Comparison of ENCODE assay signal across 8 cellular contexts in genomic region chr11:819129-819931, GRCh38. TPM values are rescaled to one million over a fixed set of nuclear protein-coding genes. Genes with fewer than 3 reads are reported as not detected.
DNase-seq lines count a peak whose midpoint lies in the region; ATAC-seq and TF ChIP-seq lines count a peak whose summit lies in the region.

No MANE protein-coding gene starts in this region.

- H3K9me3 ChIP-seq in HUES48 (ENCODE audit: control insufficient read depth, insufficient read depth, low read length) (no peaks in the 10 kb centered on the region), OCI-LY1 (ENCODE audit: low read length) (no peaks in the 10 kb centered on the region), esophagus (ENCODE audit: control insufficient read depth in 2 of 2, insufficient read depth in 1 of 2, low read depth in 1 of 2, low read length in 1 of 2) (no peaks in the 10 kb centered on the region), mucosa of stomach (ENCODE audit: control insufficient read depth, low read length) (no peaks in the 10 kb centered on the region)

- ATAC-seq in GM21367 (IDR thresholded peaks at IDR 0.05; ENCODE audit: unreplicated experiment): peak; percentile 44

- DNase-seq in D341Med (ENCODE audit: low spot score): peak; percentile 94
- DNase-seq in activated T-cell treated with anti-CD3 and anti-CD28 coated beads, Interleukin-2, amount 50 U/mL, for 1 hour: peak; percentile 92
- DNase-seq in stimulated activated CD8-positive, alpha-beta memory T cell treated with anti-CD3 and anti-CD28 coated beads, Interleukin-7, amount 100 ng/mL, for 1 hour (ENCODE audit: low read depth in 2 of 2): peak; percentile 83 to 88

- TF ChIP-seq CTCF in OCI-LY1 (IDR thresholded peaks at IDR 0.05; ENCODE audit: low read length): no peak

- no peak overlapping the region for H2AFZ ChIP-seq in OCI-LY1 (ENCODE audit: low read length)

- H3K36me3 ChIP-seq in HUES48 (ENCODE audit: control insufficient read depth, insufficient read depth, low read length) (0 out of 2 replicates have a peak, but pooled peaks cover 7% of the 10 kb centered on the region), OCI-LY1 (ENCODE audit: insufficient read depth, low read length) (peaks cover 16% of the 10 kb centered on the region), esophagus (ENCODE audit: control insufficient read depth in 2 of 2, insufficient read depth in 2 of 2, low read length in 1 of 2) (peaks cover 4 to 14% of the 10 kb centered on the region in 2 donors), mucosa of stomach (ENCODE audit: control insufficient read depth, insufficient read depth, low read length) (no peaks in the 10 kb centered on the region)

- peaks cover 4% of the 10 kb centered on the region; the same call in 1 of the 2 replicates for H3F3A ChIP-seq in OCI-LY1 (ENCODE audit: insufficient read depth, low read length)

- peaks cover 9% of the 10 kb centered on the region for H3K4me1 ChIP-seq in HUES48 (ENCODE audit: control insufficient read depth, insufficient read depth, low read length)
- H3K4me1 ChIP-seq in OCI-LY1 (ENCODE audit: insufficient read depth, low read length, severe bottlenecking): peaks cover 15% of the 10 kb centered on the region
- H3K4me1 ChIP-seq in esophagus (ENCODE audit: control insufficient read depth in 2 of 2, insufficient read depth in 2 of 2, low read length in 1 of 2): peaks cover 13 to 22% of the 10 kb centered on the region in 2 donors
- H3K4me1 ChIP-seq in mucosa of stomach (ENCODE audit: control insufficient read depth, insufficient read depth, low read length): peaks cover 49% of the 10 kb centered on the region

- H4K20me1 ChIP-seq in OCI-LY1 (ENCODE audit: insufficient read depth, low read length): no peaks in the 10 kb centered on the region

- WGBS in esophagus, 2 donors: 0 to 1% methylated on average over 52 to 96 of the region's 96 CpGs

- no peaks in the 10 kb centered on the region for H3K79me2 ChIP-seq in OCI-LY1 (ENCODE audit: insufficient read depth, low read length)

- H3K27me3 ChIP-seq in HUES48 (ENCODE audit: control insufficient read depth, insufficient read depth, low read length) (no peaks in the 10 kb centered on the region), OCI-LY1 (ENCODE audit: insufficient read depth, low read length) (no peaks in the 10 kb centered on the region), esophagus (ENCODE audit: control insufficient read depth in 1 of 2, insufficient read depth in 2 of 2, low read length in 2 of 2) (no peaks in the 10 kb centered on the region), mucosa of stomach (ENCODE audit: control insufficient read depth, insufficient read depth, low read length) (no peaks in the 10 kb centered on the region)

- H3K9me2 ChIP-seq in OCI-LY1 (ENCODE audit: low read depth, low read length): no peaks in the 10 kb centered on the region

- H3K4me2 ChIP-seq in OCI-LY1 (ENCODE audit: low read length): peak overlapping the region; percentile 85

- H3K9ac ChIP-seq in HUES48 (ENCODE audit: low read depth, low read length) (peak overlapping the region; percentile 69; the same call in 1 of the 2 replicates), OCI-LY1 (ENCODE audit: low read length) (peak overlapping the region; percentile 77), mucosa of stomach (ENCODE audit: low read length) (peak overlapping the region; percentile 96)

- H3K27ac ChIP-seq in HUES48 (ENCODE audit: low read depth, low read length) (peak overlapping the region; percentile 73), OCI-LY1 (ENCODE audit: low read depth, low read length, poor library complexity, severe bottlenecking) (no peak overlapping the region), esophagus (ENCODE audit: low read depth in 2 of 2, low read length in 1 of 2) (peak overlapping the region; percentile 93 to 98)

- H3K4me3 ChIP-seq in HUES48 (ENCODE audit: low read depth, low read length) (peak overlapping the region; percentile 83), OCI-LY1 (ENCODE audit: low read depth, low read length, poor library complexity, severe bottlenecking) (peak overlapping the region; percentile 75), esophagus (ENCODE audit: low read depth in 1 of 2, low read length in 2 of 2) (peak overlapping the region; percentile 78), mucosa of stomach (ENCODE audit: low read length) (peak overlapping the region; percentile 84)

RNA-seq across cellular contexts. Expression of gene PNPLA2, which starts 0.6 kb away (rescaled TPM):
- 10 to 100 TPM; 51.7 to 53.2 TPM for polyA plus RNA-seq in esophagus

RNA-seq across cellular contexts. Expression of gene CRACR2B, which starts 8.4 kb away (rescaled TPM):
- polyA plus RNA-seq in esophagus: 1 to 10 TPM; 3.2 to 5.3 TPM

RNA-seq across cellular contexts. Expression of gene RPLP2, which starts 9.6 kb away (rescaled TPM):
- polyA plus RNA-seq in esophagus: 1,000 to 10,000 TPM; 1,061 to 1,474 TPM

RNA-seq across cellular contexts. Expression of gene CD151, which starts 13.4 kb away (rescaled TPM):
- polyA plus RNA-seq in esophagus: 100 to 1,000 TPM in 1 of 2 donors, 10 to 100 TPM in 1; 75.5 to 108 TPM

RNA-seq across cellular contexts. Expression of gene PIDD1, which starts 14.3 kb away (rescaled TPM):
- 10 to 100 TPM; 11.3 to 27.8 TPM for polyA plus RNA-seq in esophagus
